ENCODE assay signal across 8 cellular contexts in the genomic region with DNA sequence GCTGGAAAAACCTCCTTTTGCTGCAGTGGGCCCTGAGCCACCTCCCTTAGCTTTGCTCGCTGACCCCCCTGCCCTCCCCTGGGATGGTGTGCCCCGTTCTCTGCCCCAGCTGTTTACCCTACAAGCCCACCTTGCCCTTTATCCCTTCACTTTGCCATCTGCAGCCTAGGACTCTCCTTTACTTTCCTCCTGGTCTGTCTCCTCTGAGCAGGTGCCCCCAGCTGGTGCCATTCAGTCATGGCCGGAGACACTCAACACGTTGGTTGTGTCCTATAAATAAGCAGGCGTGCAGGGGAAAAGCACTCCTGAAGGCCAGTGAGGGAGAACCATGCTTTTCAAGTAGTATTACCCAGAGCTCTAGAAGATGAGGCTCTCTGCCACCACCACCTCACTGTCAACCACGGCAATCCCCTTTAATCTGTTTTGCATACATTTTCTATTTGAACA. TPM values are rescaled to one million over a fixed set of nuclear protein-coding genes. Genes with fewer than 3 reads are reported as not detected.
DNase-seq lines count a peak whose midpoint lies in the region; ATAC-seq and TF ChIP-seq lines count a peak whose summit lies in the region.

No MANE protein-coding gene starts in this region.

- no peak overlapping the region for H3K27ac Mint-ChIP-seq in endodermal cell
- H3K27ac Mint-ChIP-seq in stimulated activated effector memory CD8-positive, alpha-beta T cell treated with anti-CD3 and anti-CD28 coated beads, Interleukin-12 subunit alpha, Interleukin-12 subunit beta, amount 100 ng/mL, for 72 hours, result peak overlapping the region; percentile 24

- no peak overlapping the region for H3K27ac ChIP-seq in endodermal cell (ENCODE audit: low read depth, low read length)

- H3K4me1 ChIP-seq in endodermal cell (ENCODE audit: control insufficient read depth, insufficient read depth, low read length), result peaks cover 9% of the 10 kb centered on the region

- WGBS in endodermal cell (ENCODE audit: insufficient coverage in 1 of 2, insufficient read length in 1 of 2), 2 experiments, result 89 to 92% methylated on average over 5 to 6 of the region's 6 CpGs

- H3K27me3 ChIP-seq in endodermal cell (ENCODE audit: control insufficient read depth, insufficient read depth, low read length, poor library complexity, severe bottlenecking), result peaks cover 9% of the 10 kb centered on the region

- ATAC-seq in GM19328 (IDR thresholded peaks at IDR 0.05; ENCODE audit: unreplicated experiment) (peak; percentile 26), HG02973 (IDR thresholded peaks at IDR 0.05; ENCODE audit: unreplicated experiment) (peak; percentile 35), GM18505 (IDR thresholded peaks at IDR 0.05; ENCODE audit: unreplicated experiment) (no peak)
- no peak for ATAC-seq in stimulated activated effector memory CD8-positive, alpha-beta T cell treated with anti-CD3 and anti-CD28 coated beads, Interleukin-12 subunit alpha, Interleukin-12 subunit beta, amount 100 ng/mL, for 72 hours

- no peak for TF ChIP-seq POLR2A in GM18505 (IDR thresholded peaks at IDR 0.05; ENCODE audit: borderline replicate concordance, extremely low read depth, insufficient read depth, insufficient read length)

- DNase-seq in endodermal cell (peak; percentile 35), HCEC 1CT (no peak), NCI-H526 (lab: John Stamatoyannopoulos, UW) (no peak), hepatic stellate cell (ENCODE audit: low spot score) (no peak)
- DNase-seq in stimulated activated effector memory CD8-positive, alpha-beta T cell treated with anti-CD3 and anti-CD28 coated beads, Interleukin-12 subunit alpha, Interleukin-12 subunit beta, amount 100 ng/mL, for 72 hours (ENCODE audit: low spot score in 2 of 2), result no peak

- H3K36me3 ChIP-seq in endodermal cell (ENCODE audit: control insufficient read depth, insufficient read depth, low read length), result no peaks in the 10 kb centered on the region

- no peak overlapping the region for H3K9ac ChIP-seq in endodermal cell (ENCODE audit: extremely low read depth, low read length, poor library complexity, severe bottlenecking)

- peaks cover 30% of the 10 kb centered on the region for H3K4me1 Mint-ChIP-seq in endodermal cell
- peaks cover 53% of the 10 kb centered on the region for H3K4me1 Mint-ChIP-seq in stimulated activated effector memory CD8-positive, alpha-beta T cell treated with anti-CD3 and anti-CD28 coated beads, Interleukin-12 subunit alpha, Interleukin-12 subunit beta, amount 100 ng/mL, for 72 hours

- no peaks in the 10 kb centered on the region for H3K9me3 ChIP-seq in endodermal cell (ENCODE audit: control insufficient read depth, low read length)

- H3K9me3 Mint-ChIP-seq in endodermal cell, result no peaks in the 10 kb centered on the region
- H3K9me3 Mint-ChIP-seq in stimulated activated effector memory CD8-positive, alpha-beta T cell treated with anti-CD3 and anti-CD28 coated beads, Interleukin-12 subunit alpha, Interleukin-12 subunit beta, amount 100 ng/mL, for 72 hours, result no peaks in the 10 kb centered on the region

- H3K36me3 Mint-ChIP-seq in endodermal cell (ENCODE audit: low read depth), result peaks cover 1% of the 10 kb centered on the region
- H3K36me3 Mint-ChIP-seq in stimulated activated effector memory CD8-positive, alpha-beta T cell treated with anti-CD3 and anti-CD28 coated beads, Interleukin-12 subunit alpha, Interleukin-12 subunit beta, amount 100 ng/mL, for 72 hours, result no peaks in the 10 kb centered on the region

- no peak overlapping the region for H3K4me3 Mint-ChIP-seq in endodermal cell
- peak overlapping the region; percentile 8 for H3K4me3 Mint-ChIP-seq in stimulated activated effector memory CD8-positive, alpha-beta T cell treated with anti-CD3 and anti-CD28 coated beads, Interleukin-12 subunit alpha, Interleukin-12 subunit beta, amount 100 ng/mL, for 72 hours

- TF ChIP-seq CTCF in endodermal cell (conservative IDR thresholded peaks at IDR 0.05), result no peak

- no peak overlapping the region for H3K4me3 ChIP-seq in endodermal cell (ENCODE audit: low read length)

- H3K27me3 Mint-ChIP-seq in endodermal cell (ENCODE audit: insufficient read depth), result peaks cover 15% of the 10 kb centered on the region

RNA-seq across cellular contexts. Expression of a gene that starts 6.1 kb away (rescaled TPM):
- total RNA-seq in endodermal cell, result 10 to 100 TPM in 1 of 2 donors, 1 to 10 TPM in 1; 5.2 to 14.1 TPM
- 17.2 TPM for polyA plus RNA-seq in endodermal cell (2013, experiment 1 of 2)
- 20.0 TPM for polyA plus RNA-seq in endodermal cell (2013, experiment 2 of 2)

RNA-seq across cellular contexts. Expression of a gene that starts 12.9 kb away (rescaled TPM):
- total RNA-seq in endodermal cell, result 1 to 10 TPM; 1.3 to 2.6 TPM
- polyA plus RNA-seq in endodermal cell (2013, experiment 1 of 2), result 0.89 TPM
- 1.2 TPM for polyA plus RNA-seq in endodermal cell (2013, experiment 2 of 2)

RNA-seq across cellular contexts. Expression of a gene that starts 35.0 kb away (rescaled TPM):
- total RNA-seq in endodermal cell, result 10 to 100 TPM; 35.5 to 42.5 TPM
- 59.3 TPM for polyA plus RNA-seq in endodermal cell (2013, experiment 1 of 2)
- 54.5 TPM for polyA plus RNA-seq in endodermal cell (2013, experiment 2 of 2)

RNA-seq across cellular contexts. Expression of a gene that starts 54.5 kb away (rescaled TPM):
- not detected for total RNA-seq in endodermal cell
- polyA plus RNA-seq in endodermal cell (2013, experiment 1 of 2), result 0.21 TPM
- polyA plus RNA-seq in endodermal cell (2013, experiment 2 of 2), result 0.12 TPM

Comparison
In these comparisons a context has a peak if more than half of its experiments do, and no peak if none do; other contexts are left out.
1. ATAC-seq: peak in GM19328 (single experiment) and HG02973 (single experiment); none in stimulated activated effector memory CD8-positive, alpha-beta T cell treated with anti-CD3 and anti-CD28 coated beads, Interleukin-12 subunit alpha, Interleukin-12 subunit beta, amount 100 ng/mL, for 72 hours (single experiment) and GM18505 (single experiment).